15 cellular contexts compared by ENCODE assay signal in the genomic region with DNA sequence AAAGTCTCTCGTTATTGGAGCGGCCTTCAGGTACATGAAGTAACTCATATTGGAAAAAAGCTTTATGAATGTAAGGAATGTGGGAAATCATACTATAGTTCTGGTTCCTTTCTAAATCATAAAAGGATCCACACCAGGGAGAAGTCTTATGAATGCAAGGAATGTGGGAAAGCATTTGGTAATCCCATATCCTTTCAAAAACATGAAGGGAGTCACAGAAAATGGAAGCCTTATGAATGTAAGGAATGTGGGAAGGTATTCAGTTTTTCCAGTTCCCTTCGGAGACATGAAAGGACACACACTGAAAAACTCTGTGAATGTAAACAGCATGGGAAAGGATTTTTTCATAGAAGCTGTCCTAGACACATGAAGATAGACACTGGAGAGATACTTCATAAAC. TPM values are rescaled to one million over a fixed set of nuclear protein-coding genes. Genes with fewer than 3 reads are reported as not detected.
"Had no signal": no experiment of that assay in that cellular context is flagged by ENCODE, and none has a peak within 500 bp of the region (broad histone marks: within the 10 kb centered on the region; RNA-seq: fewer than 3 reads in every experiment).

No MANE protein-coding gene starts in this region.

- H3K9ac ChIP-seq: parathyroid adenoma had no signal

- H3K79me2 ChIP-seq: parathyroid adenoma had no signal

- H3K9me3 ChIP-seq: vagina had no signal

- H3K4me3 ChIP-seq: lower lobe of right lung, tibial artery, vagina had no signal

- H3K27ac Mint-ChIP-seq: activated naive CD8-positive, alpha-beta T cell treated with anti-CD3 and anti-CD28 coated beads, Interleukin-2, amount 10 ng/mL, durations not matched to agents 7 days and 5 days; naive thymus-derived CD4-positive, alpha-beta T cell; stimulated activated memory B cell treated with anti-CD40 and anti-IgM and Interleukin-4, amounts not matched to agents 10 μg/mL and 1 μg/mL and 100 μg/mL, for 72 hours had no signal

- H2AFZ ChIP-seq: parathyroid adenoma had no signal

- H3K27me3 Mint-ChIP-seq: activated naive CD8-positive, alpha-beta T cell treated with anti-CD3 and anti-CD28 coated beads, Interleukin-2, amount 10 ng/mL, durations not matched to agents 7 days and 5 days; naive thymus-derived CD4-positive, alpha-beta T cell; stimulated activated memory B cell treated with anti-CD40 and anti-IgM and Interleukin-4, amounts not matched to agents 10 μg/mL and 1 μg/mL and 100 μg/mL, for 72 hours had no signal

- H3K4me1 ChIP-seq: foreskin keratinocyte, lower lobe of right lung, parathyroid adenoma, tibial artery, vagina had no signal

- ATAC-seq: foreskin keratinocyte; left cardiac atrium; lower lobe of right lung; naive thymus-derived CD4-positive, alpha-beta T cell had no signal

- H3K27me3 ChIP-seq: foreskin keratinocyte, tibial artery, vagina had no signal

- DNase-seq: activated gamma-delta T cell; activated naive CD8-positive, alpha-beta T cell treated with anti-CD3 and anti-CD28 coated beads, Interleukin-2, amount 10 ng/mL, durations not matched to agents 7 days and 5 days; activated T-cell treated with anti-CD3 and anti-CD28 coated beads, Interleukin-2, amount 50 U/mL, for 4 hours; aorta; effector CD8-positive, alpha-beta T cell; foreskin keratinocyte; glutamatergic neuron; left cardiac atrium; lower lobe of right lung; naive thymus-derived CD4-positive, alpha-beta T cell; tibial artery had no signal

- H3K4me1 Mint-ChIP-seq: activated naive CD8-positive, alpha-beta T cell treated with anti-CD3 and anti-CD28 coated beads, Interleukin-2, amount 10 ng/mL, durations not matched to agents 7 days and 5 days; naive thymus-derived CD4-positive, alpha-beta T cell; stimulated activated memory B cell treated with anti-CD40 and anti-IgM and Interleukin-4, amounts not matched to agents 10 μg/mL and 1 μg/mL and 100 μg/mL, for 72 hours had no signal

- H3K27ac ChIP-seq: foreskin keratinocyte, lower lobe of right lung, parathyroid adenoma, tibial artery, vagina had no signal

- H3K4me3 Mint-ChIP-seq: activated naive CD8-positive, alpha-beta T cell treated with anti-CD3 and anti-CD28 coated beads, Interleukin-2, amount 10 ng/mL, durations not matched to agents 7 days and 5 days; activated T-cell treated with anti-CD3 and anti-CD28 coated beads, Interleukin-2, amount 50 U/mL, for 4 hours; naive thymus-derived CD4-positive, alpha-beta T cell; stimulated activated memory B cell treated with anti-CD40 and anti-IgM and Interleukin-4, amounts not matched to agents 10 μg/mL and 1 μg/mL and 100 μg/mL, for 72 hours had no signal

RNA-seq across cellular contexts. Expression of a gene that starts 59.5 kb away (rescaled TPM):
- total RNA-seq: mononuclear cell; naive thymus-derived CD4-positive, alpha-beta T cell had no signal
- polyA plus RNA-seq: aorta; naive thymus-derived CD4-positive, alpha-beta T cell had no signal
